ENCODE assay signal across 30 cellular contexts in genomic region chr2:126792186-126792585, GRCh38.
"Had no signal": no experiment of that assay in that cellular context is flagged by ENCODE, and none has a peak within 500 bp of the region (broad histone marks: within the 10 kb centered on the region; RNA-seq: fewer than 3 reads in every experiment).

No MANE protein-coding gene starts in this region.

- H3K27ac ChIP-seq: brain microvascular endothelial cell, gastrocnemius medialis, parathyroid adenoma, right atrium auricular region, stomach, tibial artery, WERI-Rb-1 had no signal

- H3K27ac Mint-ChIP-seq: activated CD4-positive, alpha-beta memory T cell treated with anti-CD3 and anti-CD28 coated beads, Interleukin-2, amount 10 ng/mL, durations not matched to agents 7 days and 5 days; activated CD4-positive, alpha-beta T cell treated with anti-CD3 and anti-CD28 coated beads, Interleukin-2, amount 10 ng/mL, durations not matched to agents 7 days and 5 days; activated T-helper 1 cell treated with anti-CD3 and anti-CD28 coated beads, Interleukin-12 subunit alpha, Interleukin-12 subunit beta, Interleukin-2, Interleukin-4 antibody, amounts not matched to agents 30 ng/mL and 10 ng/mL and 1 ng/mL, durations not matched to agents 14 hours and 24 hours and 36 hours; dendritic cell treated with granulocyte-macrophage colony-stimulating factor and Interleukin-4, amounts not matched to agents 40 ng/mL and 50 ng/mL, for 4 days; mesothelial cell of epicardium; naive B cell; stimulated activated naive B cell treated with anti-CD40 and anti-IgM and Interleukin-4, amounts not matched to agents 10 μg/mL and 1 μg/mL and 100 μg/mL, for 72 hours; T-helper 17 cell had no signal

- H3K36me3 ChIP-seq: brain microvascular endothelial cell, gastrocnemius medialis, right atrium auricular region, stomach, tibial artery, WERI-Rb-1 had no signal

- H3K4me2 ChIP-seq: smooth muscle cell had no signal

- H3K9me3 Mint-ChIP-seq: activated CD4-positive, alpha-beta memory T cell treated with anti-CD3 and anti-CD28 coated beads, Interleukin-2, amount 10 ng/mL, durations not matched to agents 7 days and 5 days; activated CD4-positive, alpha-beta T cell treated with anti-CD3 and anti-CD28 coated beads, Interleukin-2, amount 10 ng/mL, durations not matched to agents 7 days and 5 days; activated T-helper 1 cell treated with anti-CD3 and anti-CD28 coated beads, Interleukin-12 subunit alpha, Interleukin-12 subunit beta, Interleukin-2, Interleukin-4 antibody, amounts not matched to agents 30 ng/mL and 10 ng/mL and 1 ng/mL, durations not matched to agents 14 hours and 24 hours and 36 hours; dendritic cell treated with granulocyte-macrophage colony-stimulating factor and Interleukin-4, amounts not matched to agents 40 ng/mL and 50 ng/mL, for 4 days; mesothelial cell of epicardium; neural crest cell had no signal

- H3K9me3 ChIP-seq: gastrocnemius medialis, right atrium auricular region, stomach, tibial artery had no signal

- H3K4me3 ChIP-seq: gastrocnemius medialis, right atrium auricular region, smooth muscle cell, stomach, tibial artery had no signal

- H3K36me3 Mint-ChIP-seq: mesothelial cell of epicardium; naive B cell; stimulated activated naive B cell treated with anti-CD40 and anti-IgM and Interleukin-4, amounts not matched to agents 10 μg/mL and 1 μg/mL and 100 μg/mL, for 72 hours had no signal

- H3K27me3 ChIP-seq: brain microvascular endothelial cell, right atrium auricular region had no signal

- H3K4me1 ChIP-seq: gastrocnemius medialis, parathyroid adenoma, right atrium auricular region, stomach, tibial artery had no signal

- ATAC-seq: gastrocnemius medialis; SK-N-SH treated with all-trans-retinoic acid at 6 μM for 48 hours; stimulated activated naive B cell treated with anti-CD40 and anti-IgM and Interleukin-4, amounts not matched to agents 10 μg/mL and 1 μg/mL and 100 μg/mL, for 72 hours; T-helper 17 cell had no signal

- DNase-seq: activated CD4-positive, alpha-beta memory T cell treated with anti-CD3 and anti-CD28 coated beads, Interleukin-2, amount 10 ng/mL, durations not matched to agents 7 days and 5 days; activated CD4-positive, alpha-beta T cell treated with anti-CD3 and anti-CD28 coated beads for 1 hour; activated CD4-positive, alpha-beta T cell treated with anti-CD3 and anti-CD28 coated beads, Interleukin-2, amount 10 ng/mL, durations not matched to agents 7 days and 5 days; activated gamma-delta T cell treated with Interleukin-2 at 50 U/mL for 16 hours; activated naive CD4-positive, alpha-beta T cell treated with anti-CD3 and anti-CD28 coated beads, Interleukin-2, amount 50 U/mL, for 16 hours; amniotic stem cell; brain microvascular endothelial cell; central memory CD4-positive, alpha-beta T cell; effector CD4-positive, alpha-beta T cell; gastrocnemius medialis; glutamatergic neuron; mammary epithelial cell; naive B cell; nucleus accumbens; stimulated activated CD4-positive, alpha-beta T cell treated with anti-CD3 and anti-CD28 coated beads, Interleukin-15, amount 100 ng/mL, for 24 hours; stimulated activated CD4-positive, alpha-beta T cell treated with anti-CD3 and anti-CD28 coated beads, Interleukin-2, amount 100 ng/mL, for 24 hours; stimulated activated naive B cell treated with anti-CD40 and anti-IgM and Interleukin-4, amounts not matched to agents 10 μg/mL and 1 μg/mL and 100 μg/mL, for 72 hours; stomach; T-helper 17 cell; T1000; WERI-Rb-1 had no signal

- H2AFZ ChIP-seq: parathyroid adenoma had no signal

- H3K79me2 ChIP-seq: parathyroid adenoma had no signal

- H3K4me3 Mint-ChIP-seq: activated CD4-positive, alpha-beta memory T cell treated with anti-CD3 and anti-CD28 coated beads, Interleukin-2, amount 10 ng/mL, durations not matched to agents 7 days and 5 days; activated CD4-positive, alpha-beta T cell treated with anti-CD3 and anti-CD28 coated beads, Interleukin-2, amount 10 ng/mL, durations not matched to agents 7 days and 5 days; activated T-helper 1 cell treated with anti-CD3 and anti-CD28 coated beads, Interleukin-12 subunit alpha, Interleukin-12 subunit beta, Interleukin-2, Interleukin-4 antibody, amounts not matched to agents 30 ng/mL and 10 ng/mL and 1 ng/mL, durations not matched to agents 14 hours and 24 hours and 36 hours; dendritic cell treated with granulocyte-macrophage colony-stimulating factor and Interleukin-4, amounts not matched to agents 40 ng/mL and 50 ng/mL, for 4 days; mesothelial cell of epicardium; naive B cell; neural crest cell; stimulated activated naive B cell treated with anti-CD40 and anti-IgM and Interleukin-4, amounts not matched to agents 10 μg/mL and 1 μg/mL and 100 μg/mL, for 72 hours; T-helper 17 cell had no signal

- H3K9ac ChIP-seq: parathyroid adenoma had no signal

- H3K4me1 Mint-ChIP-seq: activated CD4-positive, alpha-beta memory T cell treated with anti-CD3 and anti-CD28 coated beads, Interleukin-2, amount 10 ng/mL, durations not matched to agents 7 days and 5 days; activated CD4-positive, alpha-beta T cell treated with anti-CD3 and anti-CD28 coated beads, Interleukin-2, amount 10 ng/mL, durations not matched to agents 7 days and 5 days; mesothelial cell of epicardium; naive B cell; stimulated activated naive B cell treated with anti-CD40 and anti-IgM and Interleukin-4, amounts not matched to agents 10 μg/mL and 1 μg/mL and 100 μg/mL, for 72 hours had no signal
